Comparison of ENCODE assay signal across 20 cellular contexts in the genomic region with DNA sequence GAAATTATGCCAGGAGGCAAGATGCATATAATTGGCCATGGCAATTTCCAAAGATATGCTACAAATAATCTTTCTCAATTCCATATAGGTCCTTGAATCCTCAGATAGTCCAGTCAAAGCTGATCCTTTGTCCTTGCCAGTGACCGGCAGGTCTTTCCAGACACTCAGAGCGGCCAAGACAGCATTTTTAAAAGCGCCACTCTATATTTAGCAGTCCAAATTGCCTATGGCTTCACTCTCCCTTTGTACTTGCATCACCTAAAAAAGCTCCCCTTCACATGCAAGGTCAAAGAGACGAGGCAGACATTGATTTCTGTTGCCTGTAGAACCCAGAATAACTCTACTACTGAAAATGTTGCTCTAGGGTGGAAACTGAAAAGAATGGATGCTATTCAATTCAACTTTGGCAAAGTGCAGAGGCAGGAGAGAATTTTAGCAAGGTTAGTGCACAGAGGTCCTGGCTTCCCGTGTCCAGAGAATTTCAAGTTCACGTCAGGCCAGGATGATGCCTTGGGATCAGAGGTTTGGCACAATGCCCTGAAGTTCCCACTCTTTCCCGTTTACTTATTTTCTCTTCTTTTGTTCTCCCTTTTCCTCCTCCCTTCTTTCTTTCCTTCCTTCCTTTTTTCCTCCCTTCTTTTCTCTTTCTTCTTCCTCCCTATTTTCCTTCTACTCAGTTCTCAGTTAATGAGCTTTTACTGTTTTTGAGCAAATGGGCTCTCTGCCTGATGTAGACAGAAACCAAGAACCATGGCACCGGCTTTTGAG.
A peak's percentile ranks its signal among the peaks of the same experiment; 100 is the strongest.
DNase-seq lines count a peak whose midpoint lies in the region; ATAC-seq and TF ChIP-seq lines count a peak whose summit lies in the region.
"Had no signal": no experiment of that assay in that cellular context is flagged by ENCODE, and none has a peak within 500 bp of the region (broad histone marks: within the 10 kb centered on the region; RNA-seq: fewer than 3 reads in every experiment).

No MANE protein-coding gene starts in this region.

- POLR2A ChIA-PET in OCI-LY7 (lab: Charles Lee) = interaction anchor here (0.6 kb wide), 1 partner anchor 108 kb away, joined by 3 read pairs; no protein-coding TSS in a partner anchor

- 76% methylated on average over 8 of the region's 8 CpGs for WGBS in esophagus muscularis mucosa

- no peaks in the 10 kb centered on the region for H3K36me3 Mint-ChIP-seq in neural crest cell (ENCODE audit: low read depth)
- H3K36me3 Mint-ChIP-seq: CD4-positive, CD25-positive, alpha-beta regulatory T cell had no signal

- H3K27me3 Mint-ChIP-seq in neural crest cell (ENCODE audit: low read depth) = no peaks in the 10 kb centered on the region

- H3K9me2 ChIP-seq in OCI-LY7 (ENCODE audit: insufficient read depth, low read length) = no peaks in the 10 kb centered on the region

- H3K4me3 ChIP-seq in esophagus muscularis mucosa (no peak overlapping the region), OCI-LY7 (ENCODE audit: low read depth, low read length, poor library complexity, severe bottlenecking) (no peak overlapping the region)
- H3K4me3 ChIP-seq: SJCRH30 had no signal

- H3K36me3 ChIP-seq in esophagus muscularis mucosa (no peaks in the 10 kb centered on the region), OCI-LY7 (ENCODE audit: insufficient read depth, low read length) (no peaks in the 10 kb centered on the region)
- H3K36me3 ChIP-seq: SJCRH30 had no signal

- TF ChIP-seq POLR2A in esophagus muscularis mucosa (IDR thresholded peaks at IDR 0.05; ENCODE audit: low read depth) = no peak

- ATAC-seq in left ventricle myocardium superior (peak; percentile 76), HG02938 (IDR thresholded peaks at IDR 0.05; ENCODE audit: unreplicated experiment) (no peak)
- ATAC-seq: Panc1 had no signal

- CTCF ChIA-PET in OCI-LY7 (lab: Charles Lee; ENCODE audit: unreplicated experiment) = no interaction called here

- no peak overlapping the region for H3K4me3 Mint-ChIP-seq in neural crest cell
- H3K4me3 Mint-ChIP-seq: CD4-positive, CD25-positive, alpha-beta regulatory T cell had no signal

- no peaks in the 10 kb centered on the region for H3K27me3 ChIP-seq in esophagus muscularis mucosa
- H3K27me3 ChIP-seq: SJCRH30 had no signal

- no peak overlapping the region for H3K27ac ChIP-seq in esophagus muscularis mucosa (replicated peaks in 1 of 4)
- H3K27ac ChIP-seq in OCI-LY7 (ENCODE audit: low read depth, low read length, poor library complexity, severe bottlenecking) = no peak overlapping the region
- H3K27ac ChIP-seq: SJCRH30 had no signal

- BruUV-seq in OCI-LY7 (replicated peaks; lab: Mats Ljungman, UMichigan) = no TSS peak

- no peaks in the 10 kb centered on the region for H4K20me1 ChIP-seq in OCI-LY7 (ENCODE audit: insufficient read depth, low read length)

- TF ChIP-seq EP300 in esophagus muscularis mucosa (IDR thresholded peaks at IDR 0.05) = no peak

- peak overlapping the region; percentile 69 for H3K27ac Mint-ChIP-seq in neural crest cell (ENCODE audit: unreplicated experiment)
- H3K27ac Mint-ChIP-seq: CD4-positive, CD25-positive, alpha-beta regulatory T cell had no signal

- H3K4me1 ChIP-seq in esophagus muscularis mucosa = no peaks in the 10 kb centered on the region
- H3K4me1 ChIP-seq in OCI-LY7 (ENCODE audit: insufficient read depth, low read length, poor library complexity, severe bottlenecking) = no peaks in the 10 kb centered on the region
- H3K4me1 ChIP-seq: SJCRH30 had no signal

- peaks cover 22% of the 10 kb centered on the region for H3K4me1 Mint-ChIP-seq in neural crest cell
- H3K4me1 Mint-ChIP-seq: CD4-positive, CD25-positive, alpha-beta regulatory T cell had no signal

- no peaks in the 10 kb centered on the region for H3K9me3 ChIP-seq in esophagus muscularis mucosa
- no peaks in the 10 kb centered on the region for H3K9me3 ChIP-seq in OCI-LY7 (ENCODE audit: low read length)
- H3K9me3 ChIP-seq: SJCRH30 had no signal

- TF ChIP-seq CTCF in esophagus muscularis mucosa (IDR thresholded peaks at IDR 0.05) (no peak), neural crest cell (conservative IDR thresholded peaks at IDR 0.05) (no peak), OCI-LY7 (conservative IDR thresholded peaks at IDR 0.05; ENCODE audit: low read length) (no peak)

- H2AFZ ChIP-seq in OCI-LY7 (ENCODE audit: low read length) = no peak overlapping the region

- H3K9me3 Mint-ChIP-seq in neural crest cell = no peaks in the 10 kb centered on the region

- peak; percentile 82 for DNase-seq in NCI-H2227 treated with DMSO at 0.1 percent for 48 hours (lab: John Stamatoyannopoulos, UW)
- DNase-seq in esophagus muscularis mucosa (ENCODE audit: extremely low spot score) = peak; percentile 53
- DNase-seq in left ventricle myocardium superior = no peak
- no peak for DNase-seq in neural crest cell (ENCODE audit: low read depth, low spot score)
- no peak for DNase-seq in posterior vena cava (ENCODE audit: low spot score)
- no peak for DNase-seq in OCI-LY7 (ENCODE audit: low spot score)
- DNase-seq: CD4-positive, CD25-positive, alpha-beta regulatory T cell; DMS79; GOT3; HCEC 1CT; KBM-7; NCI-H1092 treated with DMSO at 0.1 percent for 48 hours; NCI-H1436 treated with DMSO at 0.1 percent for 48 hours; NCI-H1930; NCI-H226; NCI-H510A treated with DMSO at 0.1 percent for 48 hours; NCI-H748 treated with DMSO at 0.1 percent for 48 hours; SJCRH30 had no signal

- intact Hi-C loops in esophagus muscularis mucosa (cut with DNase I) = no loop called here
- intact Hi-C loops in left ventricle myocardium superior (cut with micrococcal nuclease) = no loop called here
- intact Hi-C loops in posterior vena cava (cut with DNase I) = no loop called here
- intact Hi-C loops in OCI-LY7 (cut with micrococcal nuclease; ENCODE audit: unreplicated experiment) = no loop called here

- no peak overlapping the region for H3K4me2 ChIP-seq in OCI-LY7 (ENCODE audit: low read length)

- no peaks in the 10 kb centered on the region for H3K79me2 ChIP-seq in OCI-LY7 (ENCODE audit: insufficient read depth, low read depth, low read length)

Comparison
In these comparisons a context has a peak if more than half of its experiments do, and no peak if none do; other contexts are left out.
1. DNase-seq: peak in NCI-H2227 treated with DMSO at 0.1 percent for 48 hours (single experiment) and esophagus muscularis mucosa (single experiment); none in left ventricle myocardium superior (single experiment), neural crest cell (single experiment), posterior vena cava (single experiment) and OCI-LY7 (single experiment).